Comparison of ENCODE assay signal across 12 cellular contexts in the genomic region with DNA sequence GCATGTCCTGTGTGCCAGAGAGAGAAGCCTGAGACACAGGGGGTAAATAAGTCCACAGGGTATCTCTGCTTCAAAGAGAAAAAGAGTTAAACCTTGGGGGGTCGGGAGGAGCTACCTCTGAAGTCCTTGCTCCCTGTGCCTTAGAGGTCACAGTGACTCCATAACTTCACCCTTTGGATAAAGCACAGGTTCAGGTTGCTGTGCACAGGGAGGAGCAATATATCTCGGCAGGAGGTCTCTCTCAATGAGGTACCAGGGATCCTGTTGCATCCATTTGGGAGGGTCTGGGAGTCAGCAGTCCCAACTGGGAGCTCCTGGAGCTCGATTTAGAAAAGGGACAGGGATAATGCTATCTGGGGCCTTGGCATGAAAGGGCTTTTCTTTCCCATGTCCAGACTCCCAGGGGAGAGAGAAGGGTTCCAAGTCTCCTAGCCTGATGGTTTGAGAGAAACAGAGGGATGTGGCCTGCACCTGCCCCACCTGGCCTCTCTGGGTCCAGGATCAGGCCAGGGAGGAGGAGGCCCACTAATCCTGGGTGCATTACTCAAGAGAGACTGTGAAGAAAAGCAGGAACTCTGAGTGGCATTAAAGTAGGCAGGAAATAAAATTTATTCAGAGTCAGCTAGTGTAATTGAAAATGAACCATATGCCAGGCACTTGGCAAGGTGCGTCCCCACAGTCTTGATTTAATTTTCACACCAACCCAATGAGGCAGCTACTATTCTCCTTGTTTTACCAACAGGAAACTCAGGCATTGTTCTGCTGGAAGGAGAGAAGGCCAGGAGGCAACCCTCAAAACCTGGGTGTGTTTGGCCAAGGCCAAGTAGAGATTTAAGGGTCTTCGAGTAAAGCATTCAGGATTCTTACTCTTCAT. TPM values are rescaled to one million over a fixed set of nuclear protein-coding genes. Genes with fewer than 3 reads are reported as not detected.
A peak's percentile ranks its signal among the peaks of the same experiment; 100 is the strongest.
DNase-seq lines count a peak whose midpoint lies in the region; ATAC-seq, FAIRE-seq and TF ChIP-seq lines count a peak whose summit lies in the region.
"Had no signal": no experiment of that assay in that cellular context is flagged by ENCODE, and none has a peak within 500 bp of the region (broad histone marks: within the 10 kb centered on the region; RNA-seq: fewer than 3 reads in every experiment).

No MANE protein-coding gene starts in this region.

- peaks cover 17 to 82% (median 74%) of the 10 kb centered on the region in 12 donors for H3K4me1 ChIP-seq in heart left ventricle
- peaks cover 7 to 12% of the 10 kb centered on the region in 2 donors for H3K4me1 ChIP-seq in uterus

- H3K36me3 ChIP-seq in heart left ventricle (no peaks in the 10 kb centered on the region), uterus (no peaks in the 10 kb centered on the region)

- H3K27ac Mint-ChIP-seq in nephron progenitor cell = peak overlapping the region; percentile 53

- H3K27ac ChIP-seq in heart left ventricle (peak overlapping the region in 11 of 12 donors; percentile 9 to 84 (median 68)), uterus (peak overlapping the region; percentile 38 to 57)

- H3K27me3 ChIP-seq in heart left ventricle (no peaks in the 10 kb centered on the region), uterus (no peaks in the 10 kb centered on the region)

- no peak for DNase-seq in heart left ventricle
- DNase-seq in left cardiac atrium = no peak
- peak; percentile 70 for DNase-seq in cerebellum (ENCODE audit: low spot score)
- DNase-seq in nephron progenitor cell = no peak
- no peak for DNase-seq in uterus
- no peak for DNase-seq in frontal cortex (ENCODE audit: low spot score in 2 of 2)
- DNase-seq in NCI-H2227 (lab: John Stamatoyannopoulos, UW; ENCODE audit: unreplicated experiment) = no peak
- DNase-seq in activated gamma-delta T cell (lab: John Stamatoyannopoulos, UW) = no peak
- DNase-seq: NCI-H1436 treated with DMSO at 0.1 percent for 48 hours had no signal

- no peak for FAIRE-seq in frontal cortex (lab: Jason Lieb, UNC)
- FAIRE-seq: GM12891, keratinocyte had no signal

- TF ChIP-seq CTCF in heart left ventricle (IDR thresholded peaks at IDR 0.05) (no peak), nephron progenitor cell (IDR thresholded peaks at IDR 0.05) (no peak), uterus (IDR thresholded peaks at IDR 0.05) (no peak)

- no peaks in the 10 kb centered on the region for H3K9me3 Mint-ChIP-seq in nephron progenitor cell

- ATAC-seq in heart left ventricle (no peak), left cardiac atrium (no peak)

- TF ChIP-seq POLR2A in heart left ventricle (IDR thresholded peaks at IDR 0.05) (no peak), uterus (IDR thresholded peaks at IDR 0.05) (no peak)

- intact Hi-C loops in heart left ventricle (cut with DNase I) = loop anchor here in 6 of 10 donors (5.0 kb wide), 2 partner anchors 38 to 43 kb away; a partner anchor contains a TSS
- intact Hi-C loops in left cardiac atrium (cut with DNase I) = loop anchor here in 1 of 2 donors (5.0 kb wide), 1 partner anchor 38 kb away; no protein-coding TSS in a partner anchor
- intact Hi-C loops in uterus (cut with DNase I; ENCODE audit: low total_unique reads) = no loop called here

- H3K4me3 ChIP-seq in heart left ventricle (no peak overlapping the region), uterus (no peak overlapping the region)
- H3K4me3 ChIP-seq: smooth muscle cell had no signal

- no peaks in the 10 kb centered on the region for H3K36me3 Mint-ChIP-seq in nephron progenitor cell (ENCODE audit: low read depth)

- H3K9me3 ChIP-seq in heart left ventricle = no peaks in the 10 kb centered on the region
- H3K9me3 ChIP-seq in uterus = no peaks in the 10 kb centered on the region

- WGBS in heart left ventricle, 4 donors = 50 to 58% (median 55%) methylated on average over 5 of the region's 5 CpGs

- H3K4me3 Mint-ChIP-seq in nephron progenitor cell = no peak overlapping the region

- peaks cover 13% of the 10 kb centered on the region for H3K27me3 Mint-ChIP-seq in nephron progenitor cell (ENCODE audit: low read depth, poor library complexity)

- peaks cover 86% of the 10 kb centered on the region for H3K4me1 Mint-ChIP-seq in nephron progenitor cell

RNA-seq across cellular contexts. Expression of a gene that starts 40.7 kb away (rescaled TPM):
- total RNA-seq in heart left ventricle (10 to 100 TPM; 37.6 to 68.5 (median 42.8) TPM), left cardiac atrium (10 to 100 TPM; 38.3 to 45.5 TPM), cerebellum (13.3 TPM), uterus (10 to 100 TPM in 3 of 4 donors, 1 to 10 TPM in 1; 7.9 to 63.6 (median 18.8) TPM), frontal cortex (6.5 TPM)
- 10 to 100 TPM; 29.6 to 39.9 TPM for polyA plus RNA-seq in heart left ventricle
